Comparison of ENCODE assay signal across 1 cellular context in the genomic region with DNA sequence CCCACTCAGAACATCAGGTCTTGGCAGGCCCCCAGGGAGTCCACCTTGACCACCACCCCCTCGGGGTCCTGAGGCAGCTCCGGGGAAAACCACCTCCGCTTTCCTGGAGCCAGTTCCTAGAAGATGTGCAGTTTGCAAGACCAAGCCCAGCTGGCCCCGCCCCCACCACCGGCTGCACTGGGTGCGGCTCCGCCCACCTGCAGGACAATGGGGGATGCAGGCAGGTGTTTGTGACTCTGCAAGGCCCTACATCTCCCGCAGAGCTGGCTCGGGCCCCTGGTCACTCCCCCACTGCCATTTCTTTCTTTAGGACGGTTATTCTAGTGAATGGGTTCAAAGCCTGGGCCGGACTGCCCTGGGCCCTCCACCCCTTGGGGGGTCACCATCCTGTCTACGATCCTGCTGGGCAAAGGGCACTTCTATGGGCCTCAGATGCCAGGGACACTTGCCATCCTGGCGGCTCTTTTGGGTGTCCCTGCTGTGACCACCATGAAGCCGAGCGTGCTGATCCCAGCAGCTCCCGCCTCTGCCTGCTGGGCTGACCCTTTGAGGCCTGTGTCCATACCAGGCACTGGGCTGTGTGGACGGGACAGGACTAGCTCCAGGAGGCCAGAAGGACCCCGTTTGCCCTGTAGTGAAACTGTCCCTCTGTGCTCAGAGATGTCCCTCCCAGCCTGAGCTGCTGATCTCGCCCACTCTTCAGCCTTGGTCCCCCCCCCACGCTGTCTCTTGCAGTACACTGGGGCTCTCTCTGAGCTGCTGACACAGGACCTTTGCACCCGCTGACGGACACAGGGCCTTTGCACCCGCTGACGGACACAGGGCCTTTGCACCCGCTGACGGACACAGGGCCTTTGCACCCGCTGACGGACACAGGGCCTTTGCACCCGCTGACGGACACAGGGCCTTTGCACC.
TF ChIP-seq lines count a peak whose summit lies in the region.

No MANE protein-coding gene starts in this region.

TF ChIP-seq in GM23338, 12 proteins besides CTCF, POLR2A, EP300 and RAD21 (continued from another document):
- TF ChIP-seq, protein P1, sequence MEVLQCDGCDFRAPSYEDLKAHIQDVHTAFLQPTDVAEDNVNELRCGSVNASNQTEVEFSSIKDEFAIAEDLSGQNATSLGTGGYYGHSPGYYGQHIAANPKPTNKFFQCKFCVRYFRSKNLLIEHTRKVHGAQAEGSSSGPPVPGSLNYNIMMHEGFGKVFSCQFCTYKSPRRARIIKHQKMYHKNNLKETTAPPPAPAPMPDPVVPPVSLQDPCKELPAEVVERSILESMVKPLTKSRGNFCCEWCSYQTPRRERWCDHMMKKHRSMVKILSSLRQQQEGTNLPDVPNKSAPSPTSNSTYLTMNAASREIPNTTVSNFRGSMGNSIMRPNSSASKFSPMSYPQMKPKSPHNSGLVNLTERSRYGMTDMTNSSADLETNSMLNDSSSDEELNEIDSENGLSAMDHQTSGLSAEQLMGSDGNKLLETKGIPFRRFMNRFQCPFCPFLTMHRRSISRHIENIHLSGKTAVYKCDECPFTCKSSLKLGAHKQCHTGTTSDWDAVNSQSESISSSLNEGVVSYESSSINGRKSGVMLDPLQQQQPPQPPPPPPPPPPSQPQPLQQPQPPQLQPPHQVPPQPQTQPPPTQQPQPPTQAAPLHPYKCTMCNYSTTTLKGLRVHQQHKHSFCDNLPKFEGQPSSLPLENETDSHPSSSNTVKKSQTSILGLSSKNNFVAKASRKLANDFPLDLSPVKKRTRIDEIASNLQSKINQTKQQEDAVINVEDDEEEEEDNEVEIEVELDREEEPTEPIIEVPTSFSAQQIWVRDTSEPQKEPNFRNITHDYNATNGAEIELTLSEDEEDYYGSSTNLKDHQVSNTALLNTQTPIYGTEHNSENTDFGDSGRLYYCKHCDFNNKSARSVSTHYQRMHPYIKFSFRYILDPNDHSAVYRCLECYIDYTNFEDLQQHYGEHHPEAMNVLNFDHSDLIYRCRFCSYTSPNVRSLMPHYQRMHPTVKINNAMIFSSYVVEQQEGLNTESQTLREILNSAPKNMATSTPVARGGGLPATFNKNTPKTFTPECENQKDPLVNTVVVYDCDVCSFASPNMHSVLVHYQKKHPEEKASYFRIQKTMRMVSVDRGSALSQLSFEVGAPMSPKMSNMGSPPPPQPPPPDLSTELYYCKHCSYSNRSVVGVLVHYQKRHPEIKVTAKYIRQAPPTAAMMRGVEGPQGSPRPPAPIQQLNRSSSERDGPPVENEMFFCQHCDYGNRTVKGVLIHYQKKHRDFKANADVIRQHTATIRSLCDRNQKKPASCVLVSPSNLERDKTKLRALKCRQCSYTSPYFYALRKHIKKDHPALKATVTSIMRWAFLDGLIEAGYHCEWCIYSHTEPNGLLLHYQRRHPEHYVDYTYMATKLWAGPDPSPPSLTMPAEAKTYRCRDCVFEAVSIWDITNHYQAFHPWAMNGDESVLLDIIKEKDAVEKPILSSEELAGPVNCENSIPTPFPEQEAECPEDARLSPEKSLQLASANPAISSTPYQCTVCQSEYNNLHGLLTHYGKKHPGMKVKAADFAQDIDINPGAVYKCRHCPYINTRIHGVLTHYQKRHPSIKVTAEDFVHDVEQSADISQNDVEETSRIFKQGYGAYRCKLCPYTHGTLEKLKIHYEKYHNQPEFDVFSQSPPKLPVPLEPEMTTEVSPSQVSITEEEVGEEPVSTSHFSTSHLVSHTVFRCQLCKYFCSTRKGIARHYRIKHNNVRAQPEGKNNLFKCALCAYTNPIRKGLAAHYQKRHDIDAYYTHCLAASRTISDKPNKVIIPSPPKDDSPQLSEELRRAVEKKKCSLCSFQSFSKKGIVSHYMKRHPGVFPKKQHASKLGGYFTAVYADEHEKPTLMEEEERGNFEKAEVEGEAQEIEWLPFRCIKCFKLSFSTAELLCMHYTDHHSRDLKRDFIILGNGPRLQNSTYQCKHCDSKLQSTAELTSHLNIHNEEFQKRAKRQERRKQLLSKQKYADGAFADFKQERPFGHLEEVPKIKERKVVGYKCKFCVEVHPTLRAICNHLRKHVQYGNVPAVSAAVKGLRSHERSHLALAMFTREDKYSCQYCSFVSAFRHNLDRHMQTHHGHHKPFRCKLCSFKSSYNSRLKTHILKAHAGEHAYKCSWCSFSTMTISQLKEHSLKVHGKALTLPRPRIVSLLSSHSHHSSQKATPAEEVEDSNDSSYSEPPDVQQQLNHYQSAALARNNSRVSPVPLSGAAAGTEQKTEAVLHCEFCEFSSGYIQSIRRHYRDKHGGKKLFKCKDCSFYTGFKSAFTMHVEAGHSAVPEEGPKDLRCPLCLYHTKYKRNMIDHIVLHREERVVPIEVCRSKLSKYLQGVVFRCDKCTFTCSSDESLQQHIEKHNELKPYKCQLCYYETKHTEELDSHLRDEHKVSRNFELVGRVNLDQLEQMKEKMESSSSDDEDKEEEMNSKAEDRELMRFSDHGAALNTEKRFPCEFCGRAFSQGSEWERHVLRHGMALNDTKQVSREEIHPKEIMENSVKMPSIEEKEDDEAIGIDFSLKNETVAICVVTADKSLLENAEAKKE (CRISPR knock-in tag; IDR thresholded peaks at IDR 0.05): no peak
- no peak for TF ChIP-seq NANOG (IDR thresholded peaks at IDR 0.05; ENCODE audit: borderline replicate concordance)
- TF ChIP-seq EZH2 (IDR thresholded peaks at IDR 0.05; ENCODE audit: low read depth, unreplicated experiment): no peak
- TF ChIP-seq, protein P2, sequence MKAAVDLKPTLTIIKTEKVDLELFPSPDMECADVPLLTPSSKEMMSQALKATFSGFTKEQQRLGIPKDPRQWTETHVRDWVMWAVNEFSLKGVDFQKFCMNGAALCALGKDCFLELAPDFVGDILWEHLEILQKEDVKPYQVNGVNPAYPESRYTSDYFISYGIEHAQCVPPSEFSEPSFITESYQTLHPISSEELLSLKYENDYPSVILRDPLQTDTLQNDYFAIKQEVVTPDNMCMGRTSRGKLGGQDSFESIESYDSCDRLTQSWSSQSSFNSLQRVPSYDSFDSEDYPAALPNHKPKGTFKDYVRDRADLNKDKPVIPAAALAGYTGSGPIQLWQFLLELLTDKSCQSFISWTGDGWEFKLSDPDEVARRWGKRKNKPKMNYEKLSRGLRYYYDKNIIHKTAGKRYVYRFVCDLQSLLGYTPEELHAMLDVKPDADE (IDR thresholded peaks at IDR 0.05): no peak
